In the genomic region with DNA sequence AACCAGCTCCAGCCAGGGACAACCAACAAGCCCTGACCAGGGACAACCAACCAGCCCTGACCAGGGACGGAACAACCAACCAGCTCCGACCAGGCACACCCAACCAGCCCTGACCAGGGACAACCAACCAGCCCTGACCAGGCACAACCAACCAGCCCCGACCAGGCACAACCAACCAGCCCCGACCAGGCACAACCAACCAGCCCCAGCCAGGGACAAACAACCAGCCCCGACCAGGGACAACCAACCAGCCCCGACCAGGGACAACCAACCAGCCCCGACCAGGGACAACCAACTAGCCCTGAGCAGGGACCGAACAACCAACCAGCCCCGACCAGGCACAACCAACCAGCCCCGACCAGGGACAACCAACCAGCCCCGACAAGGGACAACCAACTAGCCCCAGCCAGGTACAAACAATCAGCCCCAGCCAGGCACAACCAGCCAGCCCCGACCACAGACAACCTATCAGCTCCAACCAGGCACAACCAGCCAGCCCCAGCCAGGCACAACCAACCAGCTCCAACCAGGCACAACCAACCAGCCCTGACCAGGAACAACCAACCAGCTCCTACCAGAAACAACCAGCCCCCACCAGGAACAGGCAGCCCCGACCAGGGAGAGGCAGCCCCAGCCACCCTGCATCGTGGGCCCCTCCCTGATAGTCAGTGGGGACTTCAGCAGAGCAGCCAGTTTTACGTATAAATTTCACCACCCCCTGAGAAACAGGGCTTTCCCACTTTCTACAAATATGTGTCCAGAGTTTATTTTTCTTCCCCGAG, we compare ENCODE assay signal across 2 cellular contexts.
TF ChIP-seq lines count a peak whose summit lies in the region.

No MANE protein-coding gene starts in this region.

TF ChIP-seq in HCT116, 20 proteins besides CTCF, POLR2A, EP300 and RAD21:
- TF ChIP-seq ZNF274 (IDR thresholded peaks at IDR 0.05; ENCODE audit: low read depth, low read length) (no peak), TCF7L2 (IDR thresholded peaks at IDR 0.05; ENCODE audit: borderline replicate concordance, extremely low read depth, insufficient read depth, insufficient read length) (no peak), SIN3A (IDR thresholded peaks at IDR 0.05; ENCODE audit: low read depth) (no peak), MAX (IDR thresholded peaks at IDR 0.05) (no peak), ZFX (IDR thresholded peaks at IDR 0.05) (no peak), ATF3 (IDR thresholded peaks at IDR 0.05) (no peak), YY1 (IDR thresholded peaks at IDR 0.05; ENCODE audit: extremely low read depth, insufficient replicate concordance, low read depth, low read length) (no peak), CBX3 (IDR thresholded peaks at IDR 0.05; ENCODE audit: low read depth) (no peak), CEBPB (IDR thresholded peaks at IDR 0.05; ENCODE audit: low read depth) (no peak), EZH2phosphoT487 (IDR thresholded peaks at IDR 0.05; ENCODE audit: borderline replicate concordance) (no peak), SRF (IDR thresholded peaks at IDR 0.05; ENCODE audit: low read depth) (no peak), ELF1 (IDR thresholded peaks at IDR 0.05; ENCODE audit: borderline replicate concordance, low read depth) (no peak), EZH2 (IDR thresholded peaks at IDR 0.05) (no peak), POLR2AphosphoS5 (IDR thresholded peaks at IDR 0.05; ENCODE audit: low read depth, low read length) (no peak), FOSL1 (IDR thresholded peaks at IDR 0.05; ENCODE audit: low read depth) (no peak), JUND (IDR thresholded peaks at IDR 0.05) (no peak)
- TF ChIP-seq, protein P1, sequence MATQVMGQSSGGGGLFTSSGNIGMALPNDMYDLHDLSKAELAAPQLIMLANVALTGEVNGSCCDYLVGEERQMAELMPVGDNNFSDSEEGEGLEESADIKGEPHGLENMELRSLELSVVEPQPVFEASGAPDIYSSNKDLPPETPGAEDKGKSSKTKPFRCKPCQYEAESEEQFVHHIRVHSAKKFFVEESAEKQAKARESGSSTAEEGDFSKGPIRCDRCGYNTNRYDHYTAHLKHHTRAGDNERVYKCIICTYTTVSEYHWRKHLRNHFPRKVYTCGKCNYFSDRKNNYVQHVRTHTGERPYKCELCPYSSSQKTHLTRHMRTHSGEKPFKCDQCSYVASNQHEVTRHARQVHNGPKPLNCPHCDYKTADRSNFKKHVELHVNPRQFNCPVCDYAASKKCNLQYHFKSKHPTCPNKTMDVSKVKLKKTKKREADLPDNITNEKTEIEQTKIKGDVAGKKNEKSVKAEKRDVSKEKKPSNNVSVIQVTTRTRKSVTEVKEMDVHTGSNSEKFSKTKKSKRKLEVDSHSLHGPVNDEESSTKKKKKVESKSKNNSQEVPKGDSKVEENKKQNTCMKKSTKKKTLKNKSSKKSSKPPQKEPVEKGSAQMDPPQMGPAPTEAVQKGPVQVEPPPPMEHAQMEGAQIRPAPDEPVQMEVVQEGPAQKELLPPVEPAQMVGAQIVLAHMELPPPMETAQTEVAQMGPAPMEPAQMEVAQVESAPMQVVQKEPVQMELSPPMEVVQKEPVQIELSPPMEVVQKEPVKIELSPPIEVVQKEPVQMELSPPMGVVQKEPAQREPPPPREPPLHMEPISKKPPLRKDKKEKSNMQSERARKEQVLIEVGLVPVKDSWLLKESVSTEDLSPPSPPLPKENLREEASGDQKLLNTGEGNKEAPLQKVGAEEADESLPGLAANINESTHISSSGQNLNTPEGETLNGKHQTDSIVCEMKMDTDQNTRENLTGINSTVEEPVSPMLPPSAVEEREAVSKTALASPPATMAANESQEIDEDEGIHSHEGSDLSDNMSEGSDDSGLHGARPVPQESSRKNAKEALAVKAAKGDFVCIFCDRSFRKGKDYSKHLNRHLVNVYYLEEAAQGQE (IDR thresholded peaks at IDR 0.05; ENCODE audit: low read depth), result no peak
- TF ChIP-seq, protein P2, sequence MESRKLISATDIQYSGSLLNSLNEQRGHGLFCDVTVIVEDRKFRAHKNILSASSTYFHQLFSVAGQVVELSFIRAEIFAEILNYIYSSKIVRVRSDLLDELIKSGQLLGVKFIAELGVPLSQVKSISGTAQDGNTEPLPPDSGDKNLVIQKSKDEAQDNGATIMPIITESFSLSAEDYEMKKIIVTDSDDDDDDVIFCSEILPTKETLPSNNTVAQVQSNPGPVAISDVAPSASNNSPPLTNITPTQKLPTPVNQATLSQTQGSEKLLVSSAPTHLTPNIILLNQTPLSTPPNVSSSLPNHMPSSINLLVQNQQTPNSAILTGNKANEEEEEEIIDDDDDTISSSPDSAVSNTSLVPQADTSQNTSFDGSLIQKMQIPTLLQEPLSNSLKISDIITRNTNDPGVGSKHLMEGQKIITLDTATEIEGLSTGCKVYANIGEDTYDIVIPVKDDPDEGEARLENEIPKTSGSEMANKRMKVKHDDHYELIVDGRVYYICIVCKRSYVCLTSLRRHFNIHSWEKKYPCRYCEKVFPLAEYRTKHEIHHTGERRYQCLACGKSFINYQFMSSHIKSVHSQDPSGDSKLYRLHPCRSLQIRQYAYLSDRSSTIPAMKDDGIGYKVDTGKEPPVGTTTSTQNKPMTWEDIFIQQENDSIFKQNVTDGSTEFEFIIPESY (IDR thresholded peaks at IDR 0.05; ENCODE audit: extremely low read depth, insufficient replicate concordance, low read length), result no peak

TF ChIP-seq in K562, 482 proteins besides CTCF, POLR2A, EP300 and RAD21:
- TF ChIP-seq E2F6 (IDR thresholded peaks at IDR 0.05; ENCODE audit: borderline replicate concordance in 1 of 2, extremely low read depth in 1 of 2, insufficient read depth in 1 of 2, insufficient read length in 1 of 2, low read depth in 1 of 2, low read length in 1 of 2, poor library complexity in 1 of 2, severe bottlenecking in 1 of 2) (no peak), HMBOX1 (IDR thresholded peaks at IDR 0.05) (peak; percentile 87), POLR2G (IDR thresholded peaks at IDR 0.05; ENCODE audit: low read depth, low read length) (peak; percentile 34; the same call in 1 of the 2 replicates), TRIM24 (IDR thresholded peaks at IDR 0.05) (0 out of 4 replicates have a peak, but pooled peaks of 1 of the 2 experiments have one; percentile 28), KLF16 (IDR thresholded peaks at IDR 0.05) (0 out of 2 replicates have a peak, but pooled peaks have one; percentile 17)
